17 cellular contexts compared by ENCODE assay signal in genomic region chr22:46617250-46618103, GRCh38. TPM values are rescaled to one million over a fixed set of nuclear protein-coding genes. Genes with fewer than 3 reads are reported as not detected.
A peak's percentile ranks its signal among the peaks of the same experiment; 100 is the strongest.
DNase-seq lines count a peak whose midpoint lies in the region; ATAC-seq and TF ChIP-seq lines count a peak whose summit lies in the region.
"Had no signal": no experiment of that assay in that cellular context is flagged by ENCODE, and none has a peak within 500 bp of the region (broad histone marks: within the 10 kb centered on the region; RNA-seq: fewer than 3 reads in every experiment).

No MANE protein-coding gene starts in this region.

- no peak for TF ChIP-seq POLR2A in body of pancreas (IDR thresholded peaks at IDR 0.05)
- TF ChIP-seq POLR2A in stomach (IDR thresholded peaks at IDR 0.05): no peak

- TF ChIP-seq EP300 in stomach (IDR thresholded peaks at IDR 0.05): no peak

- H3K4me1 ChIP-seq in cardiac muscle cell (ENCODE audit: low read depth) (peaks cover 30% of the 10 kb centered on the region), body of pancreas (peaks cover 33% of the 10 kb centered on the region), stomach (peaks cover 46 to 72% (median 62%) of the 10 kb centered on the region in 4 donors)
- H3K4me1 ChIP-seq: HAP-1 had no signal

- ATAC-seq in left ventricle myocardium superior: no peak
- ATAC-seq in body of pancreas: peak; percentile 31
- ATAC-seq in left lobe of liver: peak; percentile 80
- ATAC-seq: K562 had no signal

- WGBS in body of pancreas, 2 donors: 72% methylated on average over 10 to 19 of the region's 20 CpGs
- 55 to 69% (median 60%) methylated on average over 20 of the region's 20 CpGs for WGBS in stomach, 5 donors

- peak overlapping the region; percentile 60 for H3K27ac ChIP-seq in cardiac muscle cell
- H3K27ac ChIP-seq in body of pancreas: peak overlapping the region in 3 of 4 donors; percentile 19 to 52 (median 48)
- peak overlapping the region in 3 of 5 donors; percentile 4 to 67 (median 46) for H3K27ac ChIP-seq in stomach

- TF ChIP-seq CTCF in cardiac muscle cell (IDR thresholded peaks at IDR 0.05; ENCODE audit: low read depth, low read length): no peak
- TF ChIP-seq CTCF in body of pancreas (IDR thresholded peaks at IDR 0.05): no peak
- TF ChIP-seq CTCF in stomach (IDR thresholded peaks at IDR 0.05): no peak

- intact Hi-C loops in left ventricle myocardium superior (cut with micrococcal nuclease): no loop called here
- intact Hi-C loops in body of pancreas (cut with DNase I): no loop called here
- intact Hi-C loops in stomach (cut with DNase I; ENCODE audit: low total_unique reads): no loop called here

- H3K4me3 ChIP-seq in cardiac muscle cell (no peak overlapping the region), body of pancreas (no peak overlapping the region), stomach (no peak overlapping the region)
- H3K4me3 ChIP-seq: HAP-1, K562, tibial nerve had no signal

- H3K9me3 ChIP-seq in cardiac muscle cell (ENCODE audit: low read depth): no peaks in the 10 kb centered on the region
- H3K9me3 ChIP-seq in body of pancreas: no peaks in the 10 kb centered on the region
- no peaks in the 10 kb centered on the region for H3K9me3 ChIP-seq in stomach
- H3K9me3 ChIP-seq: HAP-1, tibial nerve had no signal

- H3K36me3 ChIP-seq in cardiac muscle cell: no peaks in the 10 kb centered on the region
- H3K36me3 ChIP-seq in body of pancreas (replicated peaks in 1 of 2; ENCODE audit: insufficient read depth in 1 of 2, low read depth in 2 of 2): no peaks in the 10 kb centered on the region
- H3K36me3 ChIP-seq in stomach: no peaks in the 10 kb centered on the region
- H3K36me3 ChIP-seq: HAP-1, tibial nerve had no signal

- DNase-seq in cardiac muscle cell (ENCODE audit: low read depth in 1 of 2, low spot score in 1 of 2) (no peak), left ventricle myocardium superior (no peak), body of pancreas (no peak), left lobe of liver (ENCODE audit: low spot score) (no peak), stomach (no peak), inferior parietal cortex (ENCODE audit: extremely low spot score) (no peak), cerebellar nuclear complex (lab: John Stamatoyannopoulos, UW) (no peak), RPMI8226 (no peak)
- DNase-seq: activated CD4-positive, CD25-positive, alpha-beta regulatory T cell treated with anti-CD3 and anti-CD28 coated beads, Interleukin-2, amount 50 U/mL, for 72 hours; activated gamma-delta T cell treated with Interleukin-2 at 50 U/mL for 16 hours; COR-L47; effector CD8-positive, alpha-beta T cell; NCI-H1092 treated with DMSO at 0.1 percent for 48 hours; NK-92 treated with Interleukin-12 subunit alpha and Interleukin-12 subunit beta, amount 100 ng/mL, for 24 hours had no signal

- no peaks in the 10 kb centered on the region for H3K27me3 ChIP-seq in cardiac muscle cell
- no peaks in the 10 kb centered on the region for H3K27me3 ChIP-seq in body of pancreas
- no peaks in the 10 kb centered on the region for H3K27me3 ChIP-seq in stomach
- H3K27me3 ChIP-seq: tibial nerve had no signal

RNA-seq across cellular contexts. Expression of gene GRAMD4, which starts 2.7 kb away (rescaled TPM):
- total RNA-seq in cardiac muscle cell (49.3 and 79.3 TPM in 2 replicates), left ventricle myocardium superior (94.0 TPM), body of pancreas (10 to 100 TPM; 29.3 to 62.3 TPM), left lobe of liver (42.5 TPM), stomach (100 to 1,000 TPM in 1 of 5 donors, 10 to 100 TPM in 4; 20.5 to 452 (median 30.9) TPM)
- polyA plus RNA-seq in cardiac muscle cell (51.8 and 57.5 TPM in 2 replicates), stomach (10 to 100 TPM in 2 of 3 donors, 1 to 10 TPM in 1; 7.4 to 14.3 (median 13.7) TPM)
